13 cellular contexts compared by ENCODE assay signal in the genomic region with DNA sequence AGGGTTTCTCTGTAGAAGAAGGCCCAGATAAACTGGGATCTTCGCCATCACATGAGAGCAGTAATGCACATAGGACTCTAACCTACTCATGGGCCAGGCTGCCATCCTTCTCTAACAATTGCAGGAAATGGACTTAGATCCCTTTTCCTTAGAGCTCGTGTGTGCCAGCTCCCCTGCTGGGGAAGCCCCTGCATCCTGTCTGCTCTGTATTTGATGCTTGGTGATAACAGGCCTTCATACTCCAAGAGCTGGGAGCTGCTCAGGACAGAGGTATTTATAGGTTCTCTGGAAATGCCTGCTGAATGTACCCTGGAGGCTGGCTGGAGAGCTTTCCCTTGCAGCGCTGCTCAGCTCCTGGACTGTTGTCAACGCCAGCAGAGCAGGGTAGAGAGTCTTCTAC.
DNase-seq lines count a peak whose midpoint lies in the region; ATAC-seq and TF ChIP-seq lines count a peak whose summit lies in the region.
"Had no signal": no experiment of that assay in that cellular context is flagged by ENCODE, and none has a peak within 500 bp of the region (broad histone marks: within the 10 kb centered on the region; RNA-seq: fewer than 3 reads in every experiment).

No MANE protein-coding gene starts in this region.

- TF ChIP-seq CTCF in Panc1 (IDR thresholded peaks at IDR 0.05), result no peak
- no peak for TF ChIP-seq CTCF in heart right ventricle (IDR thresholded peaks at IDR 0.05)

- in situ Hi-C loops in Panc1 (cut with HindIII; ENCODE audit: low pct_unique_long_range_greater_than_20kb, low sequenced_read_pairs), result no loop called here

- POLR2A ChIA-PET in Panc1 (lab: Charles Lee), result no interaction called here

- intact Hi-C loops in Panc1 (cut with micrococcal nuclease; ENCODE audit: unreplicated experiment), result no loop called here
- intact Hi-C loops in heart right ventricle (cut with DNase I), result no loop called here
- intact Hi-C loops in posterior cingulate gyrus (cut with DNase I), result no loop called here

- peaks cover 9% of the 10 kb centered on the region for H3K4me1 Mint-ChIP-seq in T-helper 2 cell treated with Interferon-gamma antibody and Interleukin-4, amounts not matched to agents 5 μg/mL and 100 μg/mL, for 36 hours (ENCODE audit: low read depth)

- H3K27me3 Mint-ChIP-seq in T-helper 2 cell treated with Interferon-gamma antibody and Interleukin-4, amounts not matched to agents 5 μg/mL and 100 μg/mL, for 36 hours (ENCODE audit: low read depth), result peaks cover 18% of the 10 kb centered on the region

- H3K4me1 ChIP-seq in Panc1 (ENCODE audit: control insufficient read depth, insufficient read depth, low read length), result no peaks in the 10 kb centered on the region
- H3K4me1 ChIP-seq in heart right ventricle, result peaks cover 0 to 42% (median 14%) of the 10 kb centered on the region in 9 donors

- no peak overlapping the region for H3K4me3 Mint-ChIP-seq in T-helper 2 cell treated with Interferon-gamma antibody and Interleukin-4, amounts not matched to agents 5 μg/mL and 100 μg/mL, for 36 hours

- CTCF ChIA-PET in Panc1 (lab: Charles Lee), result no interaction called here

- no peaks in the 10 kb centered on the region for H3K9me3 ChIP-seq in Panc1 (ENCODE audit: control insufficient read depth, insufficient read depth, low read depth, low read length)
- no peaks in the 10 kb centered on the region for H3K9me3 ChIP-seq in heart right ventricle
- H3K9me3 ChIP-seq: BLaER1, tibial artery had no signal

- DNase-seq in ELF-1 (ENCODE audit: low read depth, low spot score) (peak; percentile 73), Panc1 (ENCODE audit: low read depth, low spot score) (no peak), heart right ventricle (peak; percentile 21 to 38), posterior cingulate gyrus (peak in 7 of 10 donors; percentile 8 to 87 (median 22))
- DNase-seq in activated CD4-positive, alpha-beta T cell treated with anti-CD3 and anti-CD28 coated beads for 1 hour, result no peak
- DNase-seq in T-helper 2 cell treated with Interferon-gamma antibody and Interleukin-4, amounts not matched to agents 5 μg/mL and 100 μg/mL, for 36 hours (ENCODE audit: low spot score), result no peak
- DNase-seq: MM.1S; stimulated activated CD4-positive, alpha-beta T cell treated with anti-CD3 and anti-CD28 coated beads, Interleukin-2, amount 100 ng/mL, for 24 hours; stimulated activated CD8-positive, alpha-beta memory T cell treated with anti-CD3 and anti-CD28 coated beads, Interleukin-4, amount 100 ng/mL, for 48 hours; tibial artery had no signal

- BruUV-seq in Panc1 (replicated peaks; lab: Mats Ljungman, UMichigan), result no TSS peak

- H3K27ac Mint-ChIP-seq in T-helper 2 cell treated with Interferon-gamma antibody and Interleukin-4, amounts not matched to agents 5 μg/mL and 100 μg/mL, for 36 hours, result no peak overlapping the region

- 31 to 34% methylated on average over 4 of the region's 4 CpGs for WGBS in heart right ventricle, 2 donors

- H3K36me3 ChIP-seq in Panc1 (ENCODE audit: control insufficient read depth, insufficient read depth, low read length) (no peaks in the 10 kb centered on the region), heart right ventricle (no peaks in the 10 kb centered on the region)
- H3K36me3 ChIP-seq: BLaER1, tibial artery had no signal

- H3K4me3 ChIP-seq in Panc1 (ENCODE audit: low read depth in 2 of 2, low read length in 2 of 2), result no peak overlapping the region
- no peak overlapping the region for H3K4me3 ChIP-seq in heart right ventricle
- H3K4me3 ChIP-seq: BLaER1, tibial artery had no signal

- no peaks in the 10 kb centered on the region for H3K36me3 Mint-ChIP-seq in T-helper 2 cell treated with Interferon-gamma antibody and Interleukin-4, amounts not matched to agents 5 μg/mL and 100 μg/mL, for 36 hours (ENCODE audit: low read depth)

- H3K27ac ChIP-seq in Panc1 (ENCODE audit: low read length), result no peak overlapping the region
- peak overlapping the region in 1 of 10 donors; percentile 26 for H3K27ac ChIP-seq in heart right ventricle
- H3K27ac ChIP-seq: BLaER1, tibial artery had no signal

- H3K9me3 Mint-ChIP-seq in T-helper 2 cell treated with Interferon-gamma antibody and Interleukin-4, amounts not matched to agents 5 μg/mL and 100 μg/mL, for 36 hours, result no peaks in the 10 kb centered on the region

- ATAC-seq in Panc1 (peak; percentile 89), heart right ventricle (peak; percentile 84 to 96 (median 90)), GM18517 (IDR thresholded peaks at IDR 0.05; ENCODE audit: unreplicated experiment) (no peak), GM19351 (IDR thresholded peaks at IDR 0.05; ENCODE audit: unreplicated experiment) (no peak)

- H3K27me3 ChIP-seq in Panc1 (ENCODE audit: control insufficient read depth, insufficient read depth, low read length) (no peaks in the 10 kb centered on the region), heart right ventricle (peaks cover 0 to 4% (median 0%) of the 10 kb centered on the region in 7 donors)
- H3K27me3 ChIP-seq: BLaER1, tibial artery had no signal

Comparison
In these comparisons a context has a peak if more than half of its experiments do, and no peak if none do; other contexts are left out.
1. DNase-seq: peak in ELF-1 (single experiment), heart right ventricle (2 of 2) and posterior cingulate gyrus (7 of 10); none in Panc1 (single experiment), activated CD4-positive, alpha-beta T cell treated with anti-CD3 and anti-CD28 coated beads for 1 hour (single experiment) and T-helper 2 cell treated with Interferon-gamma antibody and Interleukin-4, amounts not matched to agents 5 μg/mL and 100 μg/mL, for 36 hours (single experiment).
2. ATAC-seq: peak in Panc1 (single experiment) and heart right ventricle (8 of 8); none in GM18517 (single experiment) and GM19351 (single experiment).